1 cellular context compared by ENCODE assay signal in genomic region chr7:100835903-100836811, GRCh38.
TF ChIP-seq lines count a peak whose summit lies in the region.

No MANE protein-coding gene starts in this region.

TF ChIP-seq in GM12878, 131 proteins besides CTCF, POLR2A, EP300 and RAD21:
- TF ChIP-seq SUZ12 (IDR thresholded peaks at IDR 0.05; ENCODE audit: unreplicated experiment) (no peak), MTA3 (IDR thresholded peaks at IDR 0.05; ENCODE audit: borderline replicate concordance, low read length) (no peak), WRNIP1 (IDR thresholded peaks at IDR 0.05; ENCODE audit: borderline replicate concordance, low read depth, low read length) (no peak), TCF12 (IDR thresholded peaks at IDR 0.05; ENCODE audit: low read depth, low read length) (no peak), PML (IDR thresholded peaks at IDR 0.05; ENCODE audit: low read length) (no peak), CBFB (IDR thresholded peaks at IDR 0.05; ENCODE audit: low read depth) (no peak), POLR2AphosphoS5 (IDR thresholded peaks at IDR 0.05; ENCODE audit: low read length) (no peak), MYB (IDR thresholded peaks at IDR 0.05; ENCODE audit: borderline replicate concordance, low read depth, low read length) (no peak), GABPA (IDR thresholded peaks at IDR 0.05; ENCODE audit: low read depth) (no peak), ESRRA (IDR thresholded peaks at IDR 0.05; ENCODE audit: low read length) (no peak), SIX5 (IDR thresholded peaks at IDR 0.05; ENCODE audit: low read depth, low read length, severe bottlenecking) (no peak), HDAC2 (IDR thresholded peaks at IDR 0.05) (no peak), MLLT1 (IDR thresholded peaks at IDR 0.05) (no peak), ZNF217 (IDR thresholded peaks at IDR 0.05) (no peak), REST (IDR thresholded peaks at IDR 0.05; ENCODE audit: low read depth, low read length) (no peak), FOS (IDR thresholded peaks at IDR 0.05; ENCODE audit: borderline replicate concordance, extremely low read depth, insufficient read length) (no peak), HCFC1 (IDR thresholded peaks at IDR 0.05; ENCODE audit: low read length) (no peak)
- TF ChIP-seq, protein P1, sequence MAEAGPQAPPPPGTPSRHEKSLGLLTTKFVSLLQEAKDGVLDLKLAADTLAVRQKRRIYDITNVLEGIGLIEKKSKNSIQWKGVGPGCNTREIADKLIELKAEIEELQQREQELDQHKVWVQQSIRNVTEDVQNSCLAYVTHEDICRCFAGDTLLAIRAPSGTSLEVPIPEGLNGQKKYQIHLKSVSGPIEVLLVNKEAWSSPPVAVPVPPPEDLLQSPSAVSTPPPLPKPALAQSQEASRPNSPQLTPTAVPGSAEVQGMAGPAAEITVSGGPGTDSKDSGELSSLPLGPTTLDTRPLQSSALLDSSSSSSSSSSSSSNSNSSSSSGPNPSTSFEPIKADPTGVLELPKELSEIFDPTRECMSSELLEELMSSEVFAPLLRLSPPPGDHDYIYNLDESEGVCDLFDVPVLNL (IDR thresholded peaks at IDR 0.05; ENCODE audit: low read depth, low read length), result no peak
